In genomic region chr11:20036625-20037335, GRCh38 we compare ENCODE assay signal across 1 cellular context.
TF ChIP-seq lines count a peak whose summit lies in the region.

No MANE protein-coding gene starts in this region.

TF ChIP-seq in HepG2, 621 proteins besides CTCF, POLR2A, EP300 and RAD21 (continued from another document):
- TF ChIP-seq STAT6 (CRISPR knock-in tag; IDR thresholded peaks at IDR 0.05; ENCODE audit: borderline replicate concordance): 0 out of 2 replicates have a peak, but pooled peaks have one; percentile 19
